Comparison of ENCODE assay signal across 8 cellular contexts in genomic region chr15:67124911-67125588, GRCh38. TPM values are rescaled to one million over a fixed set of nuclear protein-coding genes. Genes with fewer than 3 reads are reported as not detected.
A peak's percentile ranks its signal among the peaks of the same experiment; 100 is the strongest.
DNase-seq lines count a peak whose midpoint lies in the region; ATAC-seq and TF ChIP-seq lines count a peak whose summit lies in the region.

No MANE protein-coding gene starts in this region.

- TF ChIP-seq CTCF in chondrocyte (IDR thresholded peaks at IDR 0.05) (no peak), uterus (IDR thresholded peaks at IDR 0.05) (no peak)

- peaks cover 30 to 43% of the 10 kb centered on the region in 2 donors for H3K4me1 ChIP-seq in uterus

- H3K36me3 ChIP-seq in uterus, result no peaks in the 10 kb centered on the region

- H3K4me1 Mint-ChIP-seq in activated naive CD4-positive, alpha-beta T cell treated with anti-CD3 and anti-CD28 coated beads, Interleukin-2, amount 50 U/mL, for 24 hours, result peaks cover 71% of the 10 kb centered on the region
- peaks cover 61% of the 10 kb centered on the region for H3K4me1 Mint-ChIP-seq in chondrocyte (ENCODE audit: low read depth)
- peaks cover 61 to 92% (median 92%) of the 10 kb centered on the region in 3 donors for H3K4me1 Mint-ChIP-seq in naive B cell

- intact Hi-C loops in uterus (cut with DNase I; ENCODE audit: low total_unique reads), result no loop called here

- no peaks in the 10 kb centered on the region for H3K9me3 Mint-ChIP-seq in activated naive CD4-positive, alpha-beta T cell treated with anti-CD3 and anti-CD28 coated beads, Interleukin-2, amount 50 U/mL, for 24 hours
- no peaks in the 10 kb centered on the region for H3K9me3 Mint-ChIP-seq in chondrocyte (ENCODE audit: low read depth)
- no peaks in the 10 kb centered on the region for H3K9me3 Mint-ChIP-seq in naive B cell

- peaks cover 2% of the 10 kb centered on the region for H3K36me3 Mint-ChIP-seq in activated naive CD4-positive, alpha-beta T cell treated with anti-CD3 and anti-CD28 coated beads, Interleukin-2, amount 50 U/mL, for 24 hours
- H3K36me3 Mint-ChIP-seq in chondrocyte (ENCODE audit: low read depth) (no peaks in the 10 kb centered on the region), naive B cell (peaks cover 0 to 12% of the 10 kb centered on the region in 2 donors)

- no peak overlapping the region for H3K4me3 Mint-ChIP-seq in activated naive CD4-positive, alpha-beta T cell treated with anti-CD3 and anti-CD28 coated beads, Interleukin-2, amount 50 U/mL, for 24 hours
- peak overlapping the region; percentile 7 for H3K4me3 Mint-ChIP-seq in chondrocyte (ENCODE audit: unreplicated experiment)
- peak overlapping the region in 4 of 8 donors; percentile 11 to 47 (median 28) for H3K4me3 Mint-ChIP-seq in naive B cell

- no peaks in the 10 kb centered on the region for H3K27me3 Mint-ChIP-seq in activated naive CD4-positive, alpha-beta T cell treated with anti-CD3 and anti-CD28 coated beads, Interleukin-2, amount 50 U/mL, for 24 hours
- H3K27me3 Mint-ChIP-seq in chondrocyte (ENCODE audit: low read depth) (no peaks in the 10 kb centered on the region), naive B cell (no peaks in the 10 kb centered on the region)

- peak overlapping the region; percentile 88 for H3K27ac Mint-ChIP-seq in activated naive CD4-positive, alpha-beta T cell treated with anti-CD3 and anti-CD28 coated beads, Interleukin-2, amount 50 U/mL, for 24 hours
- H3K27ac Mint-ChIP-seq in chondrocyte (ENCODE audit: unreplicated experiment), result peak overlapping the region; percentile 94
- peak overlapping the region in 5 of 6 donors; percentile 14 to 94 (median 86) for H3K27ac Mint-ChIP-seq in naive B cell

- H3K4me3 ChIP-seq in uterus, result no peak overlapping the region

- no peaks in the 10 kb centered on the region for H3K9me3 ChIP-seq in uterus

- ATAC-seq in naive B cell (ENCODE audit: low read depth in 2 of 2) (no peak), HG02588 (IDR thresholded peaks at IDR 0.05; ENCODE audit: unreplicated experiment) (no peak), GM21515 (IDR thresholded peaks at IDR 0.05; ENCODE audit: unreplicated experiment) (no peak)

- DNase-seq in activated naive CD4-positive, alpha-beta T cell (lab: John Stamatoyannopoulos, UW), result no peak
- DNase-seq in chondrocyte (ENCODE audit: low spot score) (no peak), naive B cell (no peak), uterus (no peak), EL (no peak)

- no peaks in the 10 kb centered on the region for H3K27me3 ChIP-seq in uterus

- TF ChIP-seq POLR2A in uterus (IDR thresholded peaks at IDR 0.05), result no peak

- peak overlapping the region; percentile 95 to 97 for H3K27ac ChIP-seq in uterus

RNA-seq across cellular contexts. Expression of gene SMAD3, which starts 59.6 kb away (rescaled TPM):
- total RNA-seq in chondrocyte (19.0 to 27.2 TPM (median 23.2 TPM) in 3 replicates), uterus (10 to 100 TPM; 14.3 to 66.9 (median 32.3) TPM)
- 10 to 100 TPM; 34.7 to 68.7 (median 38.0) TPM for polyA plus RNA-seq in naive B cell (ENCODE audit: low read depth in 6 of 6)
